ENCODE assay signal across 23 cellular contexts in genomic region chr6:36489426-36489825, GRCh38. TPM values are rescaled to one million over a fixed set of nuclear protein-coding genes. Genes with fewer than 3 reads are reported as not detected.
DNase-seq lines count a peak whose midpoint lies in the region; ATAC-seq and TF ChIP-seq lines count a peak whose summit lies in the region.
"Had no signal": no experiment of that assay in that cellular context is flagged by ENCODE, and none has a peak within 500 bp of the region (broad histone marks: within the 10 kb centered on the region; RNA-seq: fewer than 3 reads in every experiment).

No MANE protein-coding gene starts in this region.

- H3K27ac ChIP-seq in osteoblast (ENCODE audit: low read depth, low read length): no peak overlapping the region
- H3K27ac ChIP-seq: SJSA1 had no signal

- intact Hi-C loops in natural killer cell (cut with micrococcal nuclease): no loop called here

- H3K4me1 ChIP-seq in osteoblast (ENCODE audit: insufficient read depth, low read length): peaks cover 15% of the 10 kb centered on the region

- no peak for TF ChIP-seq CTCF in natural killer cell (IDR thresholded peaks at IDR 0.05)
- TF ChIP-seq CTCF in osteoblast (IDR thresholded peaks at IDR 0.05; ENCODE audit: extremely low read depth, low read depth, low read length): no peak
- no peak for TF ChIP-seq CTCF in GM10248 (IDR thresholded peaks at IDR 0.05; ENCODE audit: control extremely low read depth, extremely low read depth, low read depth, missing control alignments)

- POLR2A ChIA-PET in activated CD4-positive, alpha-beta T cell treated with anti-CD3 and anti-CD28 coated beads, Interleukin-2, amount 10 ng/mL, durations not matched to agents 7 days and 5 days (lab: Charles Lee): no interaction called here
- POLR2A ChIA-PET in GM10248 (lab: Yijun Ruan, JAX): no interaction called here

- no peak overlapping the region for H3K4me3 ChIP-seq in osteoblast (ENCODE audit: insufficient read depth, low read length)
- H3K4me3 ChIP-seq: K562, MG63, SJSA1 had no signal

- H2AFZ ChIP-seq in osteoblast (ENCODE audit: low read length): no peak overlapping the region

- DNase-seq in activated CD4-positive, alpha-beta T cell treated with anti-CD3 and anti-CD28 coated beads, Interleukin-2, amount 10 ng/mL, durations not matched to agents 7 days and 5 days: no peak
- DNase-seq in activated CD4-positive, alpha-beta T cell treated with anti-CD3 and anti-CD28 coated beads, Interleukin-2, amount 50 U/mL, for 1 hour: no peak
- DNase-seq in natural killer cell: no peak
- DNase-seq in natural killer cell treated with Interleukin-12 subunit alpha and Interleukin-12 subunit beta and Interleukin-15 and Interleukin-18, amount 100 ng/mL, for 72 hours (ENCODE audit: low spot score): no peak
- peak; percentile 4 for DNase-seq in osteoblast (ENCODE audit: insufficient read length, low spot score, missing footprints)
- no peak for DNase-seq in NCI-H146 treated with DMSO at 0.1 percent for 48 hours (lab: John Stamatoyannopoulos, UW; ENCODE audit: unreplicated experiment)
- DNase-seq in GM10248 (ENCODE audit: extremely low spot score): no peak
- DNase-seq: 8988T, AML-193, C1 segment of cervical spinal cord, GOT3, HCEC 1CT, MG63, NCI-H1417, NCI-H187 treated with DMSO at 0.1 percent for 48 hours, NCI-H2107, NCI-H446 treated with DMSO at 0.1 percent for 48 hours, NCI-H526 treated with DMSO at 0.1 percent for 48 hours, OCI-M1 had no signal

- peaks cover 15% of the 10 kb centered on the region for H3K4me1 Mint-ChIP-seq in activated CD4-positive, alpha-beta T cell treated with anti-CD3 and anti-CD28 coated beads, Interleukin-2, amount 10 ng/mL, durations not matched to agents 7 days and 5 days
- peaks cover 18 to 42% of the 10 kb centered on the region in 2 donors for H3K4me1 Mint-ChIP-seq in natural killer cell
- H3K4me1 Mint-ChIP-seq in natural killer cell treated with Interleukin-12 subunit alpha and Interleukin-12 subunit beta and Interleukin-15 and Interleukin-18, amount 100 ng/mL, for 72 hours (ENCODE audit: low read depth in 2 of 2): peaks cover 12 to 13% of the 10 kb centered on the region in 2 donors

- H3K27ac Mint-ChIP-seq in activated CD4-positive, alpha-beta T cell treated with anti-CD3 and anti-CD28 coated beads, Interleukin-2, amount 10 ng/mL, durations not matched to agents 7 days and 5 days: peak overlapping the region; percentile 38
- H3K27ac Mint-ChIP-seq in natural killer cell: peak overlapping the region; percentile 27 to 46
- H3K27ac Mint-ChIP-seq in natural killer cell treated with Interleukin-12 subunit alpha and Interleukin-12 subunit beta and Interleukin-15 and Interleukin-18, amount 100 ng/mL, for 72 hours: peak overlapping the region in 1 of 2 donors; percentile 11

- peaks cover 73% of the 10 kb centered on the region for H3K36me3 Mint-ChIP-seq in activated CD4-positive, alpha-beta T cell treated with anti-CD3 and anti-CD28 coated beads, Interleukin-2, amount 10 ng/mL, durations not matched to agents 7 days and 5 days (ENCODE audit: low read depth)
- peaks cover 26% of the 10 kb centered on the region for H3K36me3 Mint-ChIP-seq in natural killer cell
- H3K36me3 Mint-ChIP-seq in natural killer cell treated with Interleukin-12 subunit alpha and Interleukin-12 subunit beta and Interleukin-15 and Interleukin-18, amount 100 ng/mL, for 72 hours: peaks cover 23% of the 10 kb centered on the region

- ATAC-seq in natural killer cell (no peak), GM21717 (IDR thresholded peaks at IDR 0.05; ENCODE audit: unreplicated experiment) (no peak)
- no peak for ATAC-seq in natural killer cell treated with Interleukin-12 subunit alpha and Interleukin-12 subunit beta and Interleukin-15 and Interleukin-18, amount 100 ng/mL, for 72 hours
- ATAC-seq: K562 had no signal

- H3K79me2 ChIP-seq in osteoblast (ENCODE audit: insufficient read depth, low read length): no peaks in the 10 kb centered on the region

- H3K9me3 Mint-ChIP-seq in activated CD4-positive, alpha-beta T cell treated with anti-CD3 and anti-CD28 coated beads, Interleukin-2, amount 10 ng/mL, durations not matched to agents 7 days and 5 days: no peaks in the 10 kb centered on the region
- no peaks in the 10 kb centered on the region for H3K9me3 Mint-ChIP-seq in natural killer cell
- no peaks in the 10 kb centered on the region for H3K9me3 Mint-ChIP-seq in natural killer cell treated with Interleukin-12 subunit alpha and Interleukin-12 subunit beta and Interleukin-15 and Interleukin-18, amount 100 ng/mL, for 72 hours

- H3K9me3 ChIP-seq in osteoblast (ENCODE audit: low read depth, low read length): no peaks in the 10 kb centered on the region
- H3K9me3 ChIP-seq: MG63, SJSA1 had no signal

- H3K4me2 ChIP-seq in osteoblast (ENCODE audit: insufficient read depth, low read length): no peak overlapping the region

- CTCF ChIA-PET in activated CD4-positive, alpha-beta T cell treated with anti-CD3 and anti-CD28 coated beads, Interleukin-2, amount 10 ng/mL, durations not matched to agents 7 days and 5 days (lab: Charles Lee): interaction anchor here (0.6 to 0.9 kb wide), 3 partner anchors 11 to 30 kb away, joined by 3 to 4 read pairs (median 3); no protein-coding TSS in a partner anchor
- CTCF ChIA-PET in GM10248 (lab: Yijun Ruan, JAX): interaction anchor here (1.0 to 1.9 kb wide), 4 partner anchors 12 to 843 kb away, joined by 3 to 8 read pairs (median 4); no protein-coding TSS in a partner anchor

- H3K27me3 Mint-ChIP-seq in activated CD4-positive, alpha-beta T cell treated with anti-CD3 and anti-CD28 coated beads, Interleukin-2, amount 10 ng/mL, durations not matched to agents 7 days and 5 days: no peaks in the 10 kb centered on the region
- no peaks in the 10 kb centered on the region for H3K27me3 Mint-ChIP-seq in natural killer cell (ENCODE audit: low read depth in 2 of 2)
- no peaks in the 10 kb centered on the region for H3K27me3 Mint-ChIP-seq in natural killer cell treated with Interleukin-12 subunit alpha and Interleukin-12 subunit beta and Interleukin-15 and Interleukin-18, amount 100 ng/mL, for 72 hours

- H3K27me3 ChIP-seq in osteoblast (ENCODE audit: insufficient read depth, low read length): no peaks in the 10 kb centered on the region
- H3K27me3 ChIP-seq: MG63, SJSA1 had no signal

- no peak overlapping the region for H3K4me3 Mint-ChIP-seq in activated CD4-positive, alpha-beta T cell treated with anti-CD3 and anti-CD28 coated beads, Interleukin-2, amount 10 ng/mL, durations not matched to agents 7 days and 5 days
- H3K4me3 Mint-ChIP-seq in natural killer cell: no peak overlapping the region
- H3K4me3 Mint-ChIP-seq in natural killer cell treated with Interleukin-12 subunit alpha and Interleukin-12 subunit beta and Interleukin-15 and Interleukin-18, amount 100 ng/mL, for 72 hours: no peak overlapping the region

- peaks cover 18% of the 10 kb centered on the region for H4K20me1 ChIP-seq in osteoblast (ENCODE audit: insufficient read depth, low read length)

- peaks cover 60% of the 10 kb centered on the region for H3K36me3 ChIP-seq in osteoblast (ENCODE audit: insufficient read depth, low read length)

RNA-seq across cellular contexts. Expression of gene KCTD20, which starts 46.6 kb away (rescaled TPM):
- total RNA-seq in activated CD4-positive, alpha-beta T cell treated with anti-CD3 and anti-CD28 coated beads, Interleukin-2, amount 10 ng/mL, durations not matched to agents 7 days and 5 days: 10 to 100 TPM; 49.7 to 49.8 TPM
- 10 to 100 TPM; 37.7 to 43.5 (median 43.2) TPM for total RNA-seq in natural killer cell
- 10 to 100 TPM; 61.4 to 62.4 TPM for total RNA-seq in natural killer cell treated with Interleukin-12 subunit alpha and Interleukin-12 subunit beta and Interleukin-15 and Interleukin-18, amount 100 ng/mL, for 72 hours
- total RNA-seq in osteoblast: 182 and 210 TPM in 2 replicates

RNA-seq across cellular contexts. Expression of gene PXT1, which starts 46.8 kb away (rescaled TPM):
- under 1 TPM; 0.17 to 0.40 TPM for total RNA-seq in activated CD4-positive, alpha-beta T cell treated with anti-CD3 and anti-CD28 coated beads, Interleukin-2, amount 10 ng/mL, durations not matched to agents 7 days and 5 days
- 1 to 10 TPM in 1 of 3 donors, under 1 TPM in 2; 0.27 to 1.0 (median 0.28) TPM for total RNA-seq in natural killer cell
- total RNA-seq in natural killer cell treated with Interleukin-12 subunit alpha and Interleukin-12 subunit beta and Interleukin-15 and Interleukin-18, amount 100 ng/mL, for 72 hours: under 1 TPM; 0.20 to 0.31 TPM
- total RNA-seq in osteoblast: under 0.01 TPM in 1 of 2 replicates, not detected in the other
- total RNA-seq: Daoy, SJSA1 had no signal

RNA-seq across cellular contexts. Expression of gene STK38, which starts 57.9 kb away (rescaled TPM):
- 100 to 1,000 TPM in 1 of 2 experiments, 10 to 100 TPM in 1; 99.1 to 114 TPM for total RNA-seq in activated CD4-positive, alpha-beta T cell treated with anti-CD3 and anti-CD28 coated beads, Interleukin-2, amount 10 ng/mL, durations not matched to agents 7 days and 5 days
- total RNA-seq in natural killer cell (100 to 1,000 TPM; 105 to 157 (median 126) TPM), osteoblast (41.5 and 48.1 TPM in 2 replicates)
- total RNA-seq in natural killer cell treated with Interleukin-12 subunit alpha and Interleukin-12 subunit beta and Interleukin-15 and Interleukin-18, amount 100 ng/mL, for 72 hours: 10 to 100 TPM; 26.4 to 32.5 TPM
